ENCODE assay signal across 30 cellular contexts in genomic region chr9:118650407-118650806, GRCh38.
"Had no signal": no experiment of that assay in that cellular context is flagged by ENCODE, and none has a peak within 500 bp of the region (broad histone marks: within the 10 kb centered on the region; RNA-seq: fewer than 3 reads in every experiment).

No MANE protein-coding gene starts in this region.

- H3K36me3 ChIP-seq: left ventricle myocardium inferior, neural progenitor cell, neutrophil, right atrium auricular region, right lobe of liver, stomach, thyroid gland, transverse colon, upper lobe of left lung, vagina had no signal

- H2AFZ ChIP-seq: neural progenitor cell, parathyroid adenoma had no signal

- H3K4me3 ChIP-seq: left ventricle myocardium inferior, lung, mucosa of descending colon, neural progenitor cell, right atrium auricular region, right lobe of liver, skin epidermis, stomach, testis, thyroid gland, transverse colon, upper lobe of left lung, vagina had no signal

- H3K9ac ChIP-seq: neural progenitor cell, parathyroid adenoma had no signal

- H3K4me1 Mint-ChIP-seq: immature natural killer cell; memory B cell; naive B cell; natural killer cell; nephron progenitor cell; neural progenitor cell; stimulated activated naive B cell treated with anti-CD40 and anti-IgM and Interleukin-4, amounts not matched to agents 10 μg/mL and 1 μg/mL and 100 μg/mL, for 72 hours had no signal

- H3K4me1 ChIP-seq: left ventricle myocardium inferior, neural progenitor cell, parathyroid adenoma, right atrium auricular region, right lobe of liver, stomach, testis, thyroid gland, transverse colon, upper lobe of left lung, vagina had no signal

- H3K27me3 Mint-ChIP-seq: memory B cell; naive B cell; progenitor cell of endocrine pancreas; stimulated activated naive B cell treated with anti-CD40 and anti-IgM and Interleukin-4, amounts not matched to agents 10 μg/mL and 1 μg/mL and 100 μg/mL, for 72 hours had no signal

- H3K27me3 ChIP-seq: neural progenitor cell, neutrophil, right atrium auricular region, right lobe of liver, stomach, testis, thyroid gland, transverse colon, upper lobe of left lung, vagina had no signal

- DNase-seq: hypothalamus; immature natural killer cell; left ventricle myocardium inferior; midbrain; mucosa of descending colon; naive B cell; natural killer cell; nephron progenitor cell; occipital lobe; right lobe of liver; stimulated activated CD4-positive, alpha-beta T cell treated with anti-CD3 and anti-CD28 coated beads, Interleukin-12 subunit alpha, Interleukin-12 subunit beta, amount 100 ng/mL, for 4 hours; stimulated activated CD4-positive, alpha-beta T cell treated with anti-CD3 and anti-CD28 coated beads, Interleukin-15, amount 100 ng/mL, for 24 hours; stimulated activated CD4-positive, alpha-beta T cell treated with anti-CD3 and anti-CD28 coated beads, Interleukin-2, amount 100 ng/mL, for 24 hours; stimulated activated CD4-positive, alpha-beta T cell treated with anti-CD3 and anti-CD28 coated beads, Interleukin-4, amount 100 ng/mL, for 1 hour; stimulated activated naive B cell treated with anti-CD40 and anti-IgM and Interleukin-4, amounts not matched to agents 10 μg/mL and 1 μg/mL and 100 μg/mL, for 72 hours; stimulated activated naive CD8-positive, alpha-beta T cell treated with anti-CD3 and anti-CD28 coated beads, Interleukin-15, Interleukin-2, amounts not matched to agents 100 U/mL and 50 U/mL, for 24 hours; stomach; testis; thyroid gland; transverse colon; upper lobe of left lung had no signal

- H3K4me3 Mint-ChIP-seq: immature natural killer cell; memory B cell; naive B cell; natural killer cell; nephron progenitor cell; neural progenitor cell; stimulated activated naive B cell treated with anti-CD40 and anti-IgM and Interleukin-4, amounts not matched to agents 10 μg/mL and 1 μg/mL and 100 μg/mL, for 72 hours had no signal

- H3K27ac ChIP-seq: left ventricle myocardium inferior, neural progenitor cell, neutrophil, parathyroid adenoma, right atrium auricular region, right lobe of liver, skin epidermis, stomach, testis, thyroid gland, transverse colon, upper lobe of left lung, vagina had no signal

- H3K79me2 ChIP-seq: parathyroid adenoma had no signal

- ATAC-seq: mucosa of descending colon; natural killer cell; right lobe of liver; stimulated activated naive B cell treated with anti-CD40 and anti-IgM and Interleukin-4, amounts not matched to agents 10 μg/mL and 1 μg/mL and 100 μg/mL, for 72 hours; stimulated activated naive CD8-positive, alpha-beta T cell treated with anti-CD3 and anti-CD28 coated beads, Interleukin-15, Interleukin-2, amounts not matched to agents 100 U/mL and 50 U/mL, for 24 hours had no signal

- H3K4me2 ChIP-seq: neural progenitor cell had no signal

- H3K36me3 Mint-ChIP-seq: immature natural killer cell; memory B cell; naive B cell; neural progenitor cell; stimulated activated naive B cell treated with anti-CD40 and anti-IgM and Interleukin-4, amounts not matched to agents 10 μg/mL and 1 μg/mL and 100 μg/mL, for 72 hours had no signal

- H3K27ac Mint-ChIP-seq: immature natural killer cell; memory B cell; naive B cell; natural killer cell; nephron progenitor cell; neural progenitor cell; stimulated activated naive B cell treated with anti-CD40 and anti-IgM and Interleukin-4, amounts not matched to agents 10 μg/mL and 1 μg/mL and 100 μg/mL, for 72 hours had no signal

- H3K9me3 ChIP-seq: neutrophil, right lobe of liver, testis, thyroid gland, vagina had no signal
